15 cellular contexts compared by ENCODE assay signal in genomic region chr7:69786707-69787395, GRCh38.
DNase-seq lines count a peak whose midpoint lies in the region; ATAC-seq and TF ChIP-seq lines count a peak whose summit lies in the region.
"Had no signal": no experiment of that assay in that cellular context is flagged by ENCODE, and none has a peak within 500 bp of the region (broad histone marks: within the 10 kb centered on the region; RNA-seq: fewer than 3 reads in every experiment).

No MANE protein-coding gene starts in this region.

- peaks cover 57% of the 10 kb centered on the region for H3K4me1 ChIP-seq in A673 (ENCODE audit: insufficient read depth, low read length, poor library complexity, severe bottlenecking)
- peaks cover 36% of the 10 kb centered on the region for H3K4me1 ChIP-seq in HEK293 (ENCODE audit: control insufficient read depth, insufficient read depth, low read length)
- H3K4me1 ChIP-seq in foreskin keratinocyte: no peaks in the 10 kb centered on the region
- no peaks in the 10 kb centered on the region for H3K4me1 ChIP-seq in effector memory CD4-positive, alpha-beta T cell (ENCODE audit: control insufficient read depth, insufficient read depth, low read length, poor library complexity, severe bottlenecking)

- H3K4me3 ChIP-seq in A673 (ENCODE audit: low read depth, low read length, poor library complexity, severe bottlenecking): no peak overlapping the region
- no peak overlapping the region for H3K4me3 ChIP-seq in HEK293 (ENCODE audit: low read depth, low read length)
- no peak overlapping the region for H3K4me3 ChIP-seq in effector memory CD4-positive, alpha-beta T cell (ENCODE audit: insufficient read depth, low read depth, low read length, poor library complexity, severe bottlenecking)
- H3K4me3 ChIP-seq in brain microvascular endothelial cell (ENCODE audit: low read depth, low read length): no peak overlapping the region
- H3K4me3 ChIP-seq: A549; BLaER1 treated with 17β-estradiol and CSF1 and Interleukin-3, amounts not matched to agents 10 nM and 100 nM; HAP-1 had no signal

- POLR2A ChIA-PET in A673 (lab: Charles Lee; ENCODE audit: low non-redundant PET): interaction anchor here (0.6 kb wide), 1 partner anchor 48 kb away, joined by 3 read pairs; no protein-coding TSS in a partner anchor
- POLR2A ChIA-PET in HEK293 (lab: Yijun Ruan, JAX): no interaction called here

- CTCF ChIA-PET in A673 (lab: Charles Lee) (no interaction called here), HEK293 (lab: Yijun Ruan, JAX) (no interaction called here)

- peak; percentile 55 for ATAC-seq in SK-N-SH treated with all-trans-retinoic acid at 6 μM for 48 hours
- ATAC-seq in foreskin keratinocyte: no peak
- ATAC-seq: A549; CD8-positive, alpha-beta T cell had no signal

- H3K27ac ChIP-seq in A673 (ENCODE audit: low read depth, low read length, poor library complexity, severe bottlenecking) (peak overlapping the region; percentile 66), HEK293 (ENCODE audit: extremely low read depth, low read depth, low read length) (no peak overlapping the region), foreskin keratinocyte (peak overlapping the region; percentile 36), brain microvascular endothelial cell (no peak overlapping the region)
- no peak overlapping the region for H3K27ac ChIP-seq in effector memory CD4-positive, alpha-beta T cell (ENCODE audit: insufficient read depth, low read length, poor library complexity, severe bottlenecking)
- H3K27ac ChIP-seq: A549; BLaER1 treated with 17β-estradiol and CSF1 and Interleukin-3, amounts not matched to agents 10 nM and 100 nM had no signal

- intact Hi-C loops in A673 (cut with micrococcal nuclease; ENCODE audit: unreplicated experiment): no loop called here

- H3K27me3 ChIP-seq in A673 (replicated peaks; ENCODE audit: insufficient read depth, low read depth, low read length, poor library complexity) (no peaks in the 10 kb centered on the region), foreskin keratinocyte (no peaks in the 10 kb centered on the region), brain microvascular endothelial cell (replicated peaks) (no peaks in the 10 kb centered on the region)
- H3K27me3 ChIP-seq in effector memory CD4-positive, alpha-beta T cell (replicated peaks; ENCODE audit: control insufficient read depth, insufficient read depth, low read length, poor library complexity, severe bottlenecking): no peaks in the 10 kb centered on the region
- H3K27me3 ChIP-seq: BLaER1 treated with 17β-estradiol and CSF1 and Interleukin-3, amounts not matched to agents 10 nM and 100 nM had no signal

- in situ Hi-C loops in brain microvascular endothelial cell (cut with HindIII; ENCODE audit: low pct_ligation_motif_present, low sequenced_read_pairs): no loop called here

- DNase-seq in A673 (ENCODE audit: low spot score) (no peak), foreskin keratinocyte (peak in 1 of 2 donors; percentile 11), brain microvascular endothelial cell (no peak), activated gamma-delta T cell treated with Interleukin-2 at 50 U/mL for 16 hours (no peak)
- no peak for DNase-seq in effector memory CD4-positive, alpha-beta T cell
- DNase-seq: Calu3; CD8-positive, alpha-beta T cell; DMS79 treated with DMSO at 0.1 percent for 48 hours; GF-D8; GOT3 had no signal

- TF ChIP-seq CTCF in A673 (conservative IDR thresholded peaks at IDR 0.05; ENCODE audit: low read depth, low read length) (no peak), HEK293 (tag by site-specific recombination; IDR thresholded peaks at IDR 0.05) (no peak), foreskin keratinocyte (conservative IDR thresholded peaks at IDR 0.05) (no peak), brain microvascular endothelial cell (IDR thresholded peaks at IDR 0.05; ENCODE audit: low read depth, low read length, missing control alignments) (no peak)

- BruUV-seq in A673 (replicated peaks; lab: Mats Ljungman, UMichigan): no TSS peak

- H3K9me3 ChIP-seq in A673 (ENCODE audit: low read depth, low read length, poor library complexity, severe bottlenecking) (no peaks in the 10 kb centered on the region), HEK293 (ENCODE audit: control insufficient read depth, insufficient read depth, low read depth, low read length) (no peaks in the 10 kb centered on the region)
- no peaks in the 10 kb centered on the region for H3K9me3 ChIP-seq in effector memory CD4-positive, alpha-beta T cell (ENCODE audit: control insufficient read depth, low read length)
- H3K9me3 ChIP-seq: A549, HAP-1 had no signal

- H3K36me3 ChIP-seq in A673 (ENCODE audit: insufficient read depth, low read length, poor library complexity, severe bottlenecking) (no peaks in the 10 kb centered on the region), HEK293 (ENCODE audit: control insufficient read depth in 2 of 2, insufficient read depth in 1 of 2, low read length in 2 of 2) (no peaks in the 10 kb centered on the region), brain microvascular endothelial cell (replicated peaks) (no peaks in the 10 kb centered on the region)
- no peaks in the 10 kb centered on the region for H3K36me3 ChIP-seq in effector memory CD4-positive, alpha-beta T cell (ENCODE audit: control insufficient read depth, insufficient read depth, low read length)
- H3K36me3 ChIP-seq: HAP-1 had no signal

TF ChIP-seq in HEK293, 187 proteins besides CTCF, POLR2A, EP300 and RAD21:
- no peak for TF ChIP-seq ZNF394 (tag by site-specific recombination; IDR thresholded peaks at IDR 0.05; ENCODE audit: borderline replicate concordance)
- TF ChIP-seq, protein P1, sequence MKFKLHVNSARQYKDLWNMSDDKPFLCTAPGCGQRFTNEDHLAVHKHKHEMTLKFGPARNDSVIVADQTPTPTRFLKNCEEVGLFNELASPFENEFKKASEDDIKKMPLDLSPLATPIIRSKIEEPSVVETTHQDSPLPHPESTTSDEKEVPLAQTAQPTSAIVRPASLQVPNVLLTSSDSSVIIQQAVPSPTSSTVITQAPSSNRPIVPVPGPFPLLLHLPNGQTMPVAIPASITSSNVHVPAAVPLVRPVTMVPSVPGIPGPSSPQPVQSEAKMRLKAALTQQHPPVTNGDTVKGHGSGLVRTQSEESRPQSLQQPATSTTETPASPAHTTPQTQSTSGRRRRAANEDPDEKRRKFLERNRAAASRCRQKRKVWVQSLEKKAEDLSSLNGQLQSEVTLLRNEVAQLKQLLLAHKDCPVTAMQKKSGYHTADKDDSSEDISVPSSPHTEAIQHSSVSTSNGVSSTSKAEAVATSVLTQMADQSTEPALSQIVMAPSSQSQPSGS (tag by site-specific recombination; IDR thresholded peaks at IDR 0.05; ENCODE audit: low read depth): peak; percentile 35; the same call in 1 of the 2 replicates
- no peak for TF ChIP-seq ZNF423 (tag by site-specific recombination; IDR thresholded peaks at IDR 0.05)
- TF ChIP-seq ZBTB17 (tag by site-specific recombination; IDR thresholded peaks at IDR 0.05): peak; percentile 60
- TF ChIP-seq ZNF658 (tag by site-specific recombination; IDR thresholded peaks at IDR 0.05): no peak

TF ChIP-seq in SK-N-SH treated with all-trans-retinoic acid at 6 μM for 48 hours, 23 proteins besides CTCF, POLR2A, EP300 and RAD21 (continues in another document):
- no peak for TF ChIP-seq PPARA (CRISPR knock-in tag; IDR thresholded peaks at IDR 0.05; ENCODE audit: borderline replicate concordance)
- peak; percentile 69 for TF ChIP-seq ISL1 (CRISPR knock-in tag; IDR thresholded peaks at IDR 0.05)
- TF ChIP-seq ZNF565 (CRISPR knock-in tag; conservative IDR thresholded peaks at IDR 0.05; ENCODE audit: low read depth): no peak
- TF ChIP-seq, protein P2, sequence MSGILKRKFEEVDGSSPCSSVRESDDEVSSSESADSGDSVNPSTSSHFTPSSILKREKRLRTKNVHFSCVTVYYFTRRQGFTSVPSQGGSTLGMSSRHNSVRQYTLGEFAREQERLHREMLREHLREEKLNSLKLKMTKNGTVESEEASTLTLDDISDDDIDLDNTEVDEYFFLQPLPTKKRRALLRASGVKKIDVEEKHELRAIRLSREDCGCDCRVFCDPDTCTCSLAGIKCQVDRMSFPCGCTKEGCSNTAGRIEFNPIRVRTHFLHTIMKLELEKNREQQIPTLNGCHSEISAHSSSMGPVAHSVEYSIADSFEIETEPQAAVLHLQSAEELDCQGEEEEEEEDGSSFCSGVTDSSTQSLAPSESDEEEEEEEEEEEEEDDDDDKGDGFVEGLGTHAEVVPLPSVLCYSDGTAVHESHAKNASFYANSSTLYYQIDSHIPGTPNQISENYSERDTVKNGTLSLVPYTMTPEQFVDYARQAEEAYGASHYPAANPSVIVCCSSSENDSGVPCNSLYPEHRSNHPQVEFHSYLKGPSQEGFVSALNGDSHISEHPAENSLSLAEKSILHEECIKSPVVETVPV (CRISPR knock-in tag; IDR thresholded peaks at IDR 0.05): no peak
- TF ChIP-seq, protein P3, sequence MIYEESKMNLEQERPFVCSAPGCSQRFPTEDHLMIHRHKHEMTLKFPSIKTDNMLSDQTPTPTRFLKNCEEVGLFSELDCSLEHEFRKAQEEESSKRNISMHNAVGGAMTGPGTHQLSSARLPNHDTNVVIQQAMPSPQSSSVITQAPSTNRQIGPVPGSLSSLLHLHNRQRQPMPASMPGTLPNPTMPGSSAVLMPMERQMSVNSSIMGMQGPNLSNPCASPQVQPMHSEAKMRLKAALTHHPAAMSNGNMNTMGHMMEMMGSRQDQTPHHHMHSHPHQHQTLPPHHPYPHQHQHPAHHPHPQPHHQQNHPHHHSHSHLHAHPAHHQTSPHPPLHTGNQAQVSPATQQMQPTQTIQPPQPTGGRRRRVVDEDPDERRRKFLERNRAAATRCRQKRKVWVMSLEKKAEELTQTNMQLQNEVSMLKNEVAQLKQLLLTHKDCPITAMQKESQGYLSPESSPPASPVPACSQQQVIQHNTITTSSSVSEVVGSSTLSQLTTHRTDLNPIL (CRISPR knock-in tag; IDR thresholded peaks at IDR 0.05; ENCODE audit: low read depth): 0 out of 2 replicates have a peak, but pooled peaks have one; percentile 39
- TF ChIP-seq ZC3H10 (CRISPR knock-in tag; IDR thresholded peaks at IDR 0.05): no peak
- TF ChIP-seq PATZ1 (CRISPR knock-in tag; IDR thresholded peaks at IDR 0.05; ENCODE audit: borderline replicate concordance): no peak
- TF ChIP-seq ESRRG (CRISPR knock-in tag; IDR thresholded peaks at IDR 0.05): no peak

Comparison
In these comparisons a context has a peak if more than half of its experiments do, and no peak if none do; other contexts are left out.
1. H3K27ac ChIP-seq: peak in A673 (single experiment) and foreskin keratinocyte (single experiment); none in HEK293 (single experiment), effector memory CD4-positive, alpha-beta T cell (single experiment) and brain microvascular endothelial cell (single experiment).